27 cellular contexts compared by ENCODE assay signal in the genomic region with DNA sequence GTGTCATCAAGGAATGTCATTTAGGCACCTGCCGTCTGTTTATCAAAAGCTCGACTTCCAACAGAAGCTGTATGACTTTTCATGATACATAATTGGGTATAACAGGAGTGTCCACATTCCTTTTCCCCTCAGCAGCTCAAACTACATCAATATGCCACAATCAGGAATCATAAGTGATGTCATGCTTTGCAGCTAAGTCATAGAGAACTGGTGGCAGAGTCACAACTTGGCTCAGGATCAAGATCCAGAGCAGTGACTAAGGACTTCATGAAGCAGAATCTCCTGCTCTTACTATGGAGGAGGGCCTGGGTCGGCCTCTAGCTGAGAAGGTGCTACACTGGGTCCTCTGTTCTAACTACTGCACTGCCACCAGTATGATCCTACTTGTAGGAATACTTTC. TPM values are rescaled to one million over a fixed set of nuclear protein-coding genes. Genes with fewer than 3 reads are reported as not detected.
DNase-seq lines count a peak whose midpoint lies in the region; ATAC-seq, FAIRE-seq and TF ChIP-seq lines count a peak whose summit lies in the region.
"Had no signal": no experiment of that assay in that cellular context is flagged by ENCODE, and none has a peak within 500 bp of the region (broad histone marks: within the 10 kb centered on the region; RNA-seq: fewer than 3 reads in every experiment).

No MANE protein-coding gene starts in this region.

- H3K4me3 ChIP-seq in bronchial epithelial cell (ENCODE audit: low read depth, low read length): no peak overlapping the region
- H3K4me3 ChIP-seq: GM12878, GM23338, SJCRH30 had no signal

- DNase-seq in A172 (ENCODE audit: low spot score) (peak; percentile 7), DMS79 (lab: John Stamatoyannopoulos, UW) (peak; percentile 5), NCI-H2196 (lab: John Stamatoyannopoulos, UW; ENCODE audit: unreplicated experiment) (peak; percentile 13), bronchial epithelial cell (ENCODE audit: low read depth) (peak; percentile 48)
- no peak for DNase-seq in activated naive CD8-positive, alpha-beta T cell treated with anti-CD3 and anti-CD28 coated beads for 36 hours
- DNase-seq: activated CD4-positive, alpha-beta memory T cell treated with anti-CD3 and anti-CD28 coated beads for 36 hours; activated naive CD4-positive, alpha-beta T cell treated with Interleukin-2 at 50 U/mL for 16 hours; activated T-cell treated with anti-CD3 and anti-CD28 coated beads, Interleukin-2, amount 50 U/mL, for 1 hour; aorta; CD8-positive, alpha-beta memory T cell; endodermal cell; GF-D8; IMR-90; left cardiac atrium; midbrain; NCI-H187 treated with DMSO at 0.1 percent for 48 hours; nephron progenitor cell; SJCRH30; small intestine; stimulated activated CD4-positive, alpha-beta T cell treated with anti-CD3 and anti-CD28 coated beads, Interleukin-4, amount 100 ng/mL, for 1 hour had no signal

- no peak overlapping the region for H3K27ac Mint-ChIP-seq in activated naive CD8-positive, alpha-beta T cell treated with anti-CD3 and anti-CD28 coated beads for 36 hours
- H3K27ac Mint-ChIP-seq: activated CD4-positive, alpha-beta memory T cell treated with anti-CD3 and anti-CD28 coated beads for 36 hours; CD8-positive, alpha-beta memory T cell; endodermal cell; GM23338; nephron progenitor cell; T-helper 1 cell treated with Interleukin-12 subunit alpha and Interleukin-12 subunit beta and Interleukin-4 antibody, amounts not matched to agents 30 μg/mL and 1 μg/mL, for 36 hours had no signal

- H3K9me3 Mint-ChIP-seq in activated naive CD8-positive, alpha-beta T cell treated with anti-CD3 and anti-CD28 coated beads for 36 hours: no peaks in the 10 kb centered on the region
- H3K9me3 Mint-ChIP-seq: activated CD4-positive, alpha-beta memory T cell treated with anti-CD3 and anti-CD28 coated beads for 36 hours; endodermal cell; GM23338; T-helper 1 cell treated with Interleukin-12 subunit alpha and Interleukin-12 subunit beta and Interleukin-4 antibody, amounts not matched to agents 30 μg/mL and 1 μg/mL, for 36 hours had no signal

- ATAC-seq in HG02678 (IDR thresholded peaks at IDR 0.05; ENCODE audit: unreplicated experiment) (no peak), GM18873 (IDR thresholded peaks at IDR 0.05; ENCODE audit: low FRiP score, unreplicated experiment) (no peak), HG02870 (IDR thresholded peaks at IDR 0.05; ENCODE audit: unreplicated experiment) (no peak)
- ATAC-seq: GM12878, GM23338 had no signal

- H3K27me3 Mint-ChIP-seq in activated naive CD8-positive, alpha-beta T cell treated with anti-CD3 and anti-CD28 coated beads for 36 hours: peaks cover 3% of the 10 kb centered on the region
- H3K27me3 Mint-ChIP-seq: activated CD4-positive, alpha-beta memory T cell treated with anti-CD3 and anti-CD28 coated beads for 36 hours; CD8-positive, alpha-beta memory T cell had no signal

- TF ChIP-seq CTCF in bronchial epithelial cell (IDR thresholded peaks at IDR 0.05; ENCODE audit: insufficient read depth, low read length, severe bottlenecking): no peak

- no peaks in the 10 kb centered on the region for H3K4me1 Mint-ChIP-seq in activated naive CD8-positive, alpha-beta T cell treated with anti-CD3 and anti-CD28 coated beads for 36 hours
- H3K4me1 Mint-ChIP-seq: CD8-positive, alpha-beta memory T cell; endodermal cell; GM23338; nephron progenitor cell had no signal

- no peaks in the 10 kb centered on the region for H3K27me3 ChIP-seq in bronchial epithelial cell (ENCODE audit: control insufficient read depth, insufficient read depth, low read length)
- H3K27me3 ChIP-seq: SJCRH30 had no signal

- no peak overlapping the region for H3K4me3 Mint-ChIP-seq in activated naive CD8-positive, alpha-beta T cell treated with anti-CD3 and anti-CD28 coated beads for 36 hours
- H3K4me3 Mint-ChIP-seq: activated CD4-positive, alpha-beta memory T cell treated with anti-CD3 and anti-CD28 coated beads for 36 hours; CD8-positive, alpha-beta memory T cell; endodermal cell; GM23338; nephron progenitor cell; T-helper 1 cell treated with Interleukin-12 subunit alpha and Interleukin-12 subunit beta and Interleukin-4 antibody, amounts not matched to agents 30 μg/mL and 1 μg/mL, for 36 hours had no signal

- no peaks in the 10 kb centered on the region for H3K36me3 ChIP-seq in bronchial epithelial cell (ENCODE audit: control insufficient read depth, insufficient read depth, low read length)
- H3K36me3 ChIP-seq: SJCRH30 had no signal

- H3K36me3 Mint-ChIP-seq in activated naive CD8-positive, alpha-beta T cell treated with anti-CD3 and anti-CD28 coated beads for 36 hours: no peaks in the 10 kb centered on the region
- H3K36me3 Mint-ChIP-seq: activated CD4-positive, alpha-beta memory T cell treated with anti-CD3 and anti-CD28 coated beads for 36 hours; CD8-positive, alpha-beta memory T cell had no signal

- no peak for FAIRE-seq in bronchial epithelial cell (lab: Jason Lieb, UNC)
- FAIRE-seq: GM12878, small intestine had no signal

RNA-seq across cellular contexts. Expression of gene AGBL4, which starts 36.5 kb away (rescaled TPM):
- total RNA-seq in A172 (2014; rRNA removed; shearing (Covaris generic)): not detected in 2 replicates
- total RNA-seq in bronchial epithelial cell: not detected in 2 replicates
- under 1 TPM in 1 of 2 experiments, not detected in 1; 0.14 TPM for total RNA-seq in activated naive CD8-positive, alpha-beta T cell treated with anti-CD3 and anti-CD28 coated beads for 36 hours
- total RNA-seq: activated CD4-positive, alpha-beta memory T cell treated with anti-CD3 and anti-CD28 coated beads for 36 hours; CD8-positive, alpha-beta memory T cell; GM12878; IMR-90; posterior vena cava had no signal

RNA-seq across cellular contexts. Expression of gene ELAVL4, which starts 48.4 kb away (rescaled TPM):
- not detected in 2 replicates for total RNA-seq in A172 (2014; rRNA removed; shearing (Covaris generic))
- total RNA-seq in bronchial epithelial cell: not detected in 2 replicates
- total RNA-seq in activated naive CD8-positive, alpha-beta T cell treated with anti-CD3 and anti-CD28 coated beads for 36 hours: not detected
- total RNA-seq: activated CD4-positive, alpha-beta memory T cell treated with anti-CD3 and anti-CD28 coated beads for 36 hours; CD8-positive, alpha-beta memory T cell; GM12878; IMR-90; SJCRH30 had no signal
